In the genomic region with DNA sequence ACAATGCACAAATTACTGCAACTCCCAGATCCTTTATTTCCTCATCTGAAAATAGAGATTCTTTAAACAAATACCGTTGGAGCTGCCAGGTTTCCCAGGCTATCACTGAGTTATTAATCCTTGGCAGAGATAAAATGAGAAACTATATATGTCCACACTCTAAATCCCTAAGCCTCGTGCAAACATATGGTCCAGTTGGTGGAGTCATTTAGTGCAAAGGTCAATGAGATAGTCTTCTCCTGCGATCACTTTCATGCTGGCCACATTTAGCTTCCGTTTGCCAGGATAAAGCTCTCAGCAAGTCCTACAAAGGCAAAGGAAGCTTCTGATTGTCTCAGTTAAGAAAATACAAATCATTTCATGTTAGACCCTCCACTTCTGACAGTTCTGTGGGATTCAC, we compare ENCODE assay signal across 22 cellular contexts. TPM values are rescaled to one million over a fixed set of nuclear protein-coding genes. Genes with fewer than 3 reads are reported as not detected.
DNase-seq lines count a peak whose midpoint lies in the region; ATAC-seq, FAIRE-seq and TF ChIP-seq lines count a peak whose summit lies in the region.
"Had no signal": no experiment of that assay in that cellular context is flagged by ENCODE, and none has a peak within 500 bp of the region (broad histone marks: within the 10 kb centered on the region; RNA-seq: fewer than 3 reads in every experiment).

No MANE protein-coding gene starts in this region.

- DNase-seq in HuH-7 (ENCODE audit: low spot score) (peak; percentile 62), Panc1 (ENCODE audit: low read depth, low spot score) (no peak), fibroblast of the aortic adventitia (ENCODE audit: low read depth) (peak; percentile 47), GM19239 (ENCODE audit: insufficient read length, low spot score) (no peak), mesothelial cell of epicardium (ENCODE audit: low spot score in 2 of 2, unreplicated experiment in 2 of 2) (no peak), middle frontal gyrus (ENCODE audit: extremely low spot score, low spot score) (no peak), MCF 10A (ENCODE audit: unreplicated experiment) (no peak)
- DNase-seq: AML-193; CD4-positive, alpha-beta T cell; DMS153; DND-41; HCEC 1CT; IMR-90 had no signal

- peak overlapping the region; percentile 41; the same call in 1 of the 2 replicates for H3K27ac ChIP-seq in Panc1 (ENCODE audit: low read length)
- H3K27ac ChIP-seq: C4-2B had no signal

- H3K9me3 Mint-ChIP-seq in mesothelial cell of epicardium = peaks cover 11% of the 10 kb centered on the region
- peaks cover 11% of the 10 kb centered on the region for H3K9me3 Mint-ChIP-seq in MCF 10A (ENCODE audit: unreplicated experiment)
- H3K9me3 Mint-ChIP-seq: CD4-positive, alpha-beta T cell; GM23338 had no signal

- peaks cover 22% of the 10 kb centered on the region for H3K4me1 ChIP-seq in Panc1 (ENCODE audit: control insufficient read depth, insufficient read depth, low read length)

- CTCF ChIA-PET in Panc1 (lab: Charles Lee) (no interaction called here), MCF 10A (lab: Yijun Ruan, JAX) (no interaction called here)

- POLR2A ChIA-PET in Panc1 (lab: Charles Lee) (interaction anchor here (0.6 kb wide), 1 partner anchor 680 kb away, joined by 5 read pairs; no protein-coding TSS in a partner anchor), MCF 10A (lab: Yijun Ruan, JAX) (no interaction called here)

- H3K27ac Mint-ChIP-seq in mesothelial cell of epicardium (no peak overlapping the region), MCF 10A (ENCODE audit: low read depth, unreplicated experiment) (no peak overlapping the region)
- H3K27ac Mint-ChIP-seq: CD4-positive, alpha-beta T cell; GM23338 had no signal

- in situ Hi-C loops in Panc1 (cut with HindIII; ENCODE audit: low pct_unique_long_range_greater_than_20kb, low sequenced_read_pairs) = no loop called here

- no peak overlapping the region for H3K4me3 Mint-ChIP-seq in mesothelial cell of epicardium
- H3K4me3 Mint-ChIP-seq in MCF 10A (ENCODE audit: unreplicated experiment) = no peak overlapping the region
- H3K4me3 Mint-ChIP-seq: CD4-positive, alpha-beta T cell; GM23338 had no signal

- ATAC-seq in Panc1 = no peak
- ATAC-seq: GM23338, K562 had no signal

- H3K27me3 ChIP-seq in Panc1 (ENCODE audit: control insufficient read depth, insufficient read depth, low read length) = no peaks in the 10 kb centered on the region

- TF ChIP-seq CTCF in Panc1 (IDR thresholded peaks at IDR 0.05) = no peak
- no peak for TF ChIP-seq CTCF in fibroblast of the aortic adventitia (IDR thresholded peaks at IDR 0.05; ENCODE audit: insufficient read depth, low read length)
- TF ChIP-seq CTCF in mesothelial cell of epicardium (IDR thresholded peaks at IDR 0.05; ENCODE audit: unreplicated experiment) = no peak
- TF ChIP-seq CTCF in MCF 10A (IDR thresholded peaks at IDR 0.05; ENCODE audit: unreplicated experiment) = no peak

- intact Hi-C loops in Panc1 (cut with micrococcal nuclease; ENCODE audit: unreplicated experiment) (no loop called here), MCF 10A (cut with micrococcal nuclease) (no loop called here)

- H3K4me1 Mint-ChIP-seq in mesothelial cell of epicardium (no peaks in the 10 kb centered on the region), MCF 10A (ENCODE audit: insufficient read depth, unreplicated experiment) (no peaks in the 10 kb centered on the region)

- H3K27me3 Mint-ChIP-seq in mesothelial cell of epicardium (ENCODE audit: low read depth) = peaks cover 21% of the 10 kb centered on the region
- H3K27me3 Mint-ChIP-seq in MCF 10A (ENCODE audit: insufficient read depth, unreplicated experiment) = no peaks in the 10 kb centered on the region

- no peak for FAIRE-seq in GM19239 (lab: Jason Lieb, UNC)
- FAIRE-seq: A204.1, G401.6, GM12891, H54, K562 had no signal

- H3K4me3 ChIP-seq in Panc1 (ENCODE audit: low read depth in 2 of 2, low read length in 2 of 2) = no peak overlapping the region
- H3K4me3 ChIP-seq in fibroblast of the aortic adventitia (ENCODE audit: low read depth, low read length) = no peak overlapping the region
- H3K4me3 ChIP-seq: GM23338, K562 had no signal

- no peaks in the 10 kb centered on the region for H3K36me3 Mint-ChIP-seq in mesothelial cell of epicardium
- no peaks in the 10 kb centered on the region for H3K36me3 Mint-ChIP-seq in MCF 10A (ENCODE audit: insufficient read depth, unreplicated experiment)

- H3K9me3 ChIP-seq in Panc1 (ENCODE audit: control insufficient read depth, insufficient read depth, low read depth, low read length) = no peaks in the 10 kb centered on the region; the same call in 1 of the 2 replicates

- H3K36me3 ChIP-seq in Panc1 (ENCODE audit: control insufficient read depth, insufficient read depth, low read length) = no peaks in the 10 kb centered on the region

- BruUV-seq in Panc1 (replicated peaks; lab: Mats Ljungman, UMichigan) = no TSS peak
- no TSS peak for BruUV-seq in MCF 10A (replicated peaks; lab: Mats Ljungman, UMichigan)

RNA-seq across cellular contexts. Expression of gene GRIN2A, which starts 11.0 kb away (rescaled TPM):
- total RNA-seq in Panc1 (2021; ENCODE audit: unreplicated experiment) = 12.3 TPM
- 6.9 TPM for polyA plus RNA-seq in Panc1 (2012; ENCODE audit: insufficient read length)
- total RNA-seq in fibroblast of the aortic adventitia (ENCODE audit: low replicate concordance) = 0.33 and 3.4 TPM in 2 replicates
- total RNA-seq in mesothelial cell of epicardium = 2.8 to 4.9 TPM (median 4.6 TPM) in 3 replicates
- total RNA-seq in MCF 10A (2022) = not detected in 2 replicates
- total RNA-seq: CD4-positive, alpha-beta T cell; HT-29; K562 had no signal
- polyA plus RNA-seq: BJ, IMR-90, K562 had no signal

Comparison
In these comparisons a context has a peak if more than half of its experiments do, and no peak if none do; other contexts are left out.
1. DNase-seq: peak in HuH-7 (single experiment) and fibroblast of the aortic adventitia (single experiment); none in Panc1 (single experiment), GM19239 (single experiment), mesothelial cell of epicardium (0 of 2), middle frontal gyrus (single experiment) and MCF 10A (single experiment).